Comparison of ENCODE assay signal across 8 cellular contexts in genomic region chr2:205925373-205926337, GRCh38.
A peak's percentile ranks its signal among the peaks of the same experiment; 100 is the strongest.
DNase-seq lines count a peak whose midpoint lies in the region; ATAC-seq and TF ChIP-seq lines count a peak whose summit lies in the region.

No MANE protein-coding gene starts in this region.

- H3K27me3 ChIP-seq in BLaER1 treated with 17β-estradiol and CSF1 and Interleukin-3, amounts not matched to agents 10 nM and 100 nM = no peaks in the 10 kb centered on the region
- no peaks in the 10 kb centered on the region for H3K27me3 ChIP-seq in muscle layer of duodenum (ENCODE audit: low read depth, low read length)

- H3K27ac ChIP-seq in BLaER1 treated with 17β-estradiol and CSF1 and Interleukin-3, amounts not matched to agents 10 nM and 100 nM = peak overlapping the region in 2 of 11 experiments; percentile 11 to 34; a peak in 3 of 22 replicates
- no peak overlapping the region for H3K27ac ChIP-seq in muscle layer of duodenum (ENCODE audit: low read length)

- DNase-seq in GM19238 (ENCODE audit: insufficient read length, low spot score) (peak; percentile 54), NCI-H82 treated with DMSO at 0.1 percent for 48 hours (lab: John Stamatoyannopoulos, UW; ENCODE audit: unreplicated experiment) (peak; percentile 43), epithelial cell of proximal tubule (ENCODE audit: low read depth) (no peak)
- peak; percentile 92 for DNase-seq in activated CD8-positive, alpha-beta memory T cell treated with anti-CD3 and anti-CD28 coated beads, Interleukin-2, amount 50 U/mL, for 48 hours
- peak; percentile 49 for DNase-seq in stimulated activated CD8-positive, alpha-beta memory T cell treated with anti-CD3 and anti-CD28 coated beads, Interleukin-7, amount 100 ng/mL, for 24 hours (ENCODE audit: low read depth)

- TF ChIP-seq CTCF in epithelial cell of proximal tubule (conservative IDR thresholded peaks at IDR 0.05; ENCODE audit: low read depth, low read length) = peak; percentile 92

- peak overlapping the region; percentile 64 to 93 (median 80) for H3K4me2 ChIP-seq in BLaER1 treated with 17β-estradiol and CSF1 and Interleukin-3, amounts not matched to agents 10 nM and 100 nM

- peak overlapping the region in 7 of 11 experiments; percentile 18 to 59 (median 36); a peak in 8 of 22 replicates for H3K9ac ChIP-seq in BLaER1 treated with 17β-estradiol and CSF1 and Interleukin-3, amounts not matched to agents 10 nM and 100 nM

- H3K4me1 ChIP-seq in BLaER1 treated with 17β-estradiol and CSF1 and Interleukin-3, amounts not matched to agents 10 nM and 100 nM = peaks cover 10 to 37% (median 14%) of the 10 kb centered on the region in 10 experiments; a peak in 19 of 20 replicates
- H3K4me1 ChIP-seq in muscle layer of duodenum (ENCODE audit: control insufficient read depth in 1 of 2, insufficient read depth in 2 of 2, low read length in 2 of 2) = peaks cover 0 to 11% of the 10 kb centered on the region in 2 donors

- peaks cover 0 to under 1% (median 0%) of the 10 kb centered on the region in 11 experiments; a peak in 2 of 22 replicates for H3K9me3 ChIP-seq in BLaER1 treated with 17β-estradiol and CSF1 and Interleukin-3, amounts not matched to agents 10 nM and 100 nM (replicated peaks in 1 of 11)
- H3K9me3 ChIP-seq in muscle layer of duodenum (ENCODE audit: control insufficient read depth in 1 of 2, low read length in 2 of 2) = no peaks in the 10 kb centered on the region

- H3K36me3 ChIP-seq in BLaER1 treated with 17β-estradiol and CSF1 and Interleukin-3, amounts not matched to agents 10 nM and 100 nM = no peaks in the 10 kb centered on the region
- H3K36me3 ChIP-seq in muscle layer of duodenum (ENCODE audit: control insufficient read depth in 1 of 2, insufficient read depth in 2 of 2, low read length in 2 of 2) = no peaks in the 10 kb centered on the region

- ATAC-seq in HG03280 (IDR thresholded peaks at IDR 0.05; ENCODE audit: unreplicated experiment) = peak; percentile 90

- H4K20me1 ChIP-seq in BLaER1 treated with 17β-estradiol and CSF1 and Interleukin-3, amounts not matched to agents 10 nM and 100 nM = no peaks in the 10 kb centered on the region

- H3K4me3 ChIP-seq in BLaER1 treated with 17β-estradiol and CSF1 and Interleukin-3, amounts not matched to agents 10 nM and 100 nM = peak overlapping the region in 7 of 10 experiments; percentile 16 to 62 (median 32); a peak in 10 of 20 replicates
- peak overlapping the region; percentile 33 for H3K4me3 ChIP-seq in epithelial cell of proximal tubule (ENCODE audit: low read depth, low read length)
- H3K4me3 ChIP-seq in muscle layer of duodenum (ENCODE audit: low read depth in 1 of 2, low read length in 2 of 2) = peak overlapping the region; percentile 34 to 51
